ENCODE assay signal across 9 cellular contexts in the genomic region with DNA sequence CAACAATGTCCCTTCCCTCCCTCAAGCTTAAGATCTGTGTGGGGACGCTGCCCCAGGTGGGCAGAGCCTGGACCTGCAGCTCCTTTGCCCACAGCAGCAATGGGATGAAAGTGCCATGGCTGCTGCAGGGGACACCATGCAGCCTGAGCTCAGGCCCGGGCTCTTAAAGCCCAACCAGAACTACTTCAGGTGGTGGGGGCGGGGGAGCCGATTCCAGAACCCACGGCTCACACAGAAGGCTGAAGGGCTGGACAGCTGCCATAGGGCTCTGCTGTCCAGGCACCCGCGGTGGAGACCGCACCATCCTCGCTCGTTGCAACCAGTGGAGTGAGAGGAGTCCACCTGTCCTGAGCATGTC. TPM values are rescaled to one million over a fixed set of nuclear protein-coding genes. Genes with fewer than 3 reads are reported as not detected.
DNase-seq lines count a peak whose midpoint lies in the region; ATAC-seq and TF ChIP-seq lines count a peak whose summit lies in the region.
"Had no signal": no experiment of that assay in that cellular context is flagged by ENCODE, and none has a peak within 500 bp of the region (broad histone marks: within the 10 kb centered on the region; RNA-seq: fewer than 3 reads in every experiment).

No MANE protein-coding gene starts in this region.

- no peak overlapping the region for H2BK15ac ChIP-seq in mesenchymal stem cell (ENCODE audit: low read depth, poor library complexity, severe bottlenecking)

- H3K4me3 Mint-ChIP-seq in activated naive CD4-positive, alpha-beta T cell treated with anti-CD3 and anti-CD28 coated beads, Interleukin-2, amount 10 ng/mL, durations not matched to agents 7 days and 5 days = no peak overlapping the region

- no peaks in the 10 kb centered on the region for H3K9me3 ChIP-seq in mesenchymal stem cell (ENCODE audit: control insufficient read depth, low read length)

- no peak overlapping the region for H2BK5ac ChIP-seq in mesenchymal stem cell (ENCODE audit: low read depth, low read length, poor library complexity, severe bottlenecking)

- TF ChIP-seq CTCF in astrocyte of the spinal cord (IDR thresholded peaks at IDR 0.05; ENCODE audit: low read depth, low read length) = peak; percentile 55
- no peak for TF ChIP-seq CTCF in GM10266 (IDR thresholded peaks at IDR 0.05; ENCODE audit: control insufficient read depth, insufficient read depth, low read depth, missing control alignments)

- no peak overlapping the region for H3K4ac ChIP-seq in mesenchymal stem cell (ENCODE audit: low read depth in 1 of 2, low read length in 2 of 2)

- H3K27me3 ChIP-seq in mesenchymal stem cell (ENCODE audit: control insufficient read depth in 1 of 2, insufficient read depth in 1 of 2, low read length in 2 of 2) = no peaks in the 10 kb centered on the region
- H3K27me3 ChIP-seq: dorsolateral prefrontal cortex had no signal

- H2AFZ ChIP-seq in mesenchymal stem cell (ENCODE audit: low read depth, low read length) = no peak overlapping the region

- no peaks in the 10 kb centered on the region for H3K9me3 Mint-ChIP-seq in activated naive CD4-positive, alpha-beta T cell treated with anti-CD3 and anti-CD28 coated beads, Interleukin-2, amount 10 ng/mL, durations not matched to agents 7 days and 5 days

- H3K27me3 Mint-ChIP-seq in activated naive CD4-positive, alpha-beta T cell treated with anti-CD3 and anti-CD28 coated beads, Interleukin-2, amount 10 ng/mL, durations not matched to agents 7 days and 5 days = no peaks in the 10 kb centered on the region

- no peak for ATAC-seq in HG03354 (IDR thresholded peaks at IDR 0.05; ENCODE audit: poor library complexity, severe bottlenecking, unreplicated experiment)

- no peak overlapping the region for H2BK12ac ChIP-seq in mesenchymal stem cell (ENCODE audit: low read length in 2 of 2)

- H3K27ac Mint-ChIP-seq in activated naive CD4-positive, alpha-beta T cell treated with anti-CD3 and anti-CD28 coated beads, Interleukin-2, amount 10 ng/mL, durations not matched to agents 7 days and 5 days = no peak overlapping the region

- no peaks in the 10 kb centered on the region for H3K4me1 Mint-ChIP-seq in activated naive CD4-positive, alpha-beta T cell treated with anti-CD3 and anti-CD28 coated beads, Interleukin-2, amount 10 ng/mL, durations not matched to agents 7 days and 5 days

- no peak overlapping the region for H3K27ac ChIP-seq in mesenchymal stem cell (ENCODE audit: low read length, poor library complexity, severe bottlenecking)

- no peak overlapping the region for H4K8ac ChIP-seq in mesenchymal stem cell (ENCODE audit: low read length)

- peaks cover 15% of the 10 kb centered on the region for H3K36me3 Mint-ChIP-seq in activated naive CD4-positive, alpha-beta T cell treated with anti-CD3 and anti-CD28 coated beads, Interleukin-2, amount 10 ng/mL, durations not matched to agents 7 days and 5 days

- no peak overlapping the region for H2AK5ac ChIP-seq in mesenchymal stem cell (ENCODE audit: low read length, severe bottlenecking)

- no peak overlapping the region for H2BK120ac ChIP-seq in mesenchymal stem cell (ENCODE audit: low read depth, low read length)

- no peak overlapping the region for H3K14ac ChIP-seq in mesenchymal stem cell (ENCODE audit: low read length in 2 of 2)

- H3K4me3 ChIP-seq in astrocyte of the spinal cord (ENCODE audit: low read depth, low read length) (no peak overlapping the region), mesenchymal stem cell (ENCODE audit: insufficient read depth in 1 of 2, low read depth in 1 of 2, low read length in 2 of 2) (no peak overlapping the region)
- H3K4me3 ChIP-seq: dorsolateral prefrontal cortex had no signal

- peaks cover 9% of the 10 kb centered on the region for H3K79me1 ChIP-seq in mesenchymal stem cell (replicated peaks; ENCODE audit: low read length, poor library complexity, severe bottlenecking)

- H3K4me1 ChIP-seq in mesenchymal stem cell (ENCODE audit: control insufficient read depth, insufficient read depth, low read depth, low read length) = peaks cover 10% of the 10 kb centered on the region

- no peak for TF ChIP-seq EP300 in Ishikawa (IDR thresholded peaks at IDR 0.05; ENCODE audit: borderline replicate concordance)

- peak; percentile 49; the same call in 1 of the 2 replicates for TF ChIP-seq RAD21 in Ishikawa (IDR thresholded peaks at IDR 0.05; ENCODE audit: low read depth)

- H3K4me2 ChIP-seq in mesenchymal stem cell (ENCODE audit: low read length, poor library complexity, severe bottlenecking) = no peak overlapping the region

- H3K18ac ChIP-seq in mesenchymal stem cell (ENCODE audit: low read depth in 1 of 2, low read length in 2 of 2) = no peak overlapping the region

- no peak overlapping the region for H3K23ac ChIP-seq in mesenchymal stem cell (ENCODE audit: low read length in 2 of 2)

- DNase-seq in EH (ENCODE audit: low read depth) (peak; percentile 19), astrocyte of the spinal cord (ENCODE audit: low read depth, low spot score) (peak; percentile 14), mesenchymal stem cell (peak; percentile 26), GM10266 (ENCODE audit: extremely low spot score) (no peak), globus pallidus (ENCODE audit: low spot score) (no peak)
- DNase-seq in activated naive CD4-positive, alpha-beta T cell treated with anti-CD3 and anti-CD28 coated beads, Interleukin-2, amount 10 ng/mL, durations not matched to agents 7 days and 5 days = no peak

- H4K91ac ChIP-seq in mesenchymal stem cell (ENCODE audit: low read length) = no peak overlapping the region

- no peak overlapping the region for H3K9ac ChIP-seq in mesenchymal stem cell (ENCODE audit: low read length)

- in situ Hi-C loops in astrocyte of the spinal cord (cut with HindIII; ENCODE audit: low sequenced_read_pairs) = no loop called here

- H3K36me3 ChIP-seq in mesenchymal stem cell (ENCODE audit: control insufficient read depth in 1 of 2, insufficient read depth in 2 of 2, low read depth in 1 of 2, low read length in 2 of 2) = peaks cover 50 to 72% of the 10 kb centered on the region in 2 experiments

- 86% methylated on average over 10 of the region's 10 CpGs for WGBS in mesenchymal stem cell

- CTCF ChIA-PET in activated naive CD4-positive, alpha-beta T cell treated with anti-CD3 and anti-CD28 coated beads, Interleukin-2, amount 10 ng/mL, durations not matched to agents 7 days and 5 days (lab: Charles Lee) = no interaction called here

TF ChIP-seq in Ishikawa, 13 proteins besides CTCF, POLR2A, EP300 and RAD21:
- no peak for TF ChIP-seq CEBPB (IDR thresholded peaks at IDR 0.05)
- no peak for TF ChIP-seq EGR1 (IDR thresholded peaks at IDR 0.05)
- TF ChIP-seq TEAD4 (IDR thresholded peaks at IDR 0.05) = no peak
- TF ChIP-seq NFIC (IDR thresholded peaks at IDR 0.05) = no peak
- TF ChIP-seq TCF12 (IDR thresholded peaks at IDR 0.05; ENCODE audit: low read depth) = no peak
- no peak for TF ChIP-seq TAF1 (IDR thresholded peaks at IDR 0.05; ENCODE audit: low read depth)
- TF ChIP-seq CREB1 (IDR thresholded peaks at IDR 0.05; ENCODE audit: low read depth) = no peak
- no peak for TF ChIP-seq YY1 (IDR thresholded peaks at IDR 0.05; ENCODE audit: low read depth)
- TF ChIP-seq, protein P1, sequence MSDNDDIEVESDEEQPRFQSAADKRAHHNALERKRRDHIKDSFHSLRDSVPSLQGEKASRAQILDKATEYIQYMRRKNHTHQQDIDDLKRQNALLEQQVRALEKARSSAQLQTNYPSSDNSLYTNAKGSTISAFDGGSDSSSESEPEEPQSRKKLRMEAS (IDR thresholded peaks at IDR 0.05) = no peak
- TF ChIP-seq, protein P2, sequence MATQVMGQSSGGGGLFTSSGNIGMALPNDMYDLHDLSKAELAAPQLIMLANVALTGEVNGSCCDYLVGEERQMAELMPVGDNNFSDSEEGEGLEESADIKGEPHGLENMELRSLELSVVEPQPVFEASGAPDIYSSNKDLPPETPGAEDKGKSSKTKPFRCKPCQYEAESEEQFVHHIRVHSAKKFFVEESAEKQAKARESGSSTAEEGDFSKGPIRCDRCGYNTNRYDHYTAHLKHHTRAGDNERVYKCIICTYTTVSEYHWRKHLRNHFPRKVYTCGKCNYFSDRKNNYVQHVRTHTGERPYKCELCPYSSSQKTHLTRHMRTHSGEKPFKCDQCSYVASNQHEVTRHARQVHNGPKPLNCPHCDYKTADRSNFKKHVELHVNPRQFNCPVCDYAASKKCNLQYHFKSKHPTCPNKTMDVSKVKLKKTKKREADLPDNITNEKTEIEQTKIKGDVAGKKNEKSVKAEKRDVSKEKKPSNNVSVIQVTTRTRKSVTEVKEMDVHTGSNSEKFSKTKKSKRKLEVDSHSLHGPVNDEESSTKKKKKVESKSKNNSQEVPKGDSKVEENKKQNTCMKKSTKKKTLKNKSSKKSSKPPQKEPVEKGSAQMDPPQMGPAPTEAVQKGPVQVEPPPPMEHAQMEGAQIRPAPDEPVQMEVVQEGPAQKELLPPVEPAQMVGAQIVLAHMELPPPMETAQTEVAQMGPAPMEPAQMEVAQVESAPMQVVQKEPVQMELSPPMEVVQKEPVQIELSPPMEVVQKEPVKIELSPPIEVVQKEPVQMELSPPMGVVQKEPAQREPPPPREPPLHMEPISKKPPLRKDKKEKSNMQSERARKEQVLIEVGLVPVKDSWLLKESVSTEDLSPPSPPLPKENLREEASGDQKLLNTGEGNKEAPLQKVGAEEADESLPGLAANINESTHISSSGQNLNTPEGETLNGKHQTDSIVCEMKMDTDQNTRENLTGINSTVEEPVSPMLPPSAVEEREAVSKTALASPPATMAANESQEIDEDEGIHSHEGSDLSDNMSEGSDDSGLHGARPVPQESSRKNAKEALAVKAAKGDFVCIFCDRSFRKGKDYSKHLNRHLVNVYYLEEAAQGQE (IDR thresholded peaks at IDR 0.05; ENCODE audit: low read depth) = no peak
- no peak for TF ChIP-seq ZBTB7A (IDR thresholded peaks at IDR 0.05; ENCODE audit: low read depth)
- TF ChIP-seq, protein P3, sequence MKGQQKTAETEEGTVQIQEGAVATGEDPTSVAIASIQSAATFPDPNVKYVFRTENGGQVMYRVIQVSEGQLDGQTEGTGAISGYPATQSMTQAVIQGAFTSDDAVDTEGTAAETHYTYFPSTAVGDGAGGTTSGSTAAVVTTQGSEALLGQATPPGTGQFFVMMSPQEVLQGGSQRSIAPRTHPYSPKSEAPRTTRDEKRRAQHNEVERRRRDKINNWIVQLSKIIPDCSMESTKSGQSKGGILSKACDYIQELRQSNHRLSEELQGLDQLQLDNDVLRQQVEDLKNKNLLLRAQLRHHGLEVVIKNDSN (IDR thresholded peaks at IDR 0.05) = no peak
- no peak for TF ChIP-seq FOXM1 (IDR thresholded peaks at IDR 0.05; ENCODE audit: borderline replicate concordance, low read depth)

RNA-seq across cellular contexts. Expression of gene CHID1, which starts 12.5 kb away (rescaled TPM):
- polyA plus RNA-seq in mesenchymal stem cell (2013, experiment 1 of 2) = 67.7 TPM
- polyA plus RNA-seq in mesenchymal stem cell (2013, experiment 2 of 2) = 65.9 TPM

RNA-seq across cellular contexts. Expression of gene AP2A2, which starts 27.5 kb away (rescaled TPM):
- 75.8 TPM for polyA plus RNA-seq in mesenchymal stem cell (2013, experiment 1 of 2)
- 83.6 TPM for polyA plus RNA-seq in mesenchymal stem cell (2013, experiment 2 of 2)

RNA-seq across cellular contexts. Expression of gene TSPAN4, which starts 55.5 kb away (rescaled TPM):
- 121 TPM for polyA plus RNA-seq in mesenchymal stem cell (2013, experiment 1 of 2)
- polyA plus RNA-seq in mesenchymal stem cell (2013, experiment 2 of 2) = 117 TPM

RNA-seq across cellular contexts. Expression of gene POLR2L, which starts 55.8 kb away (rescaled TPM):
- polyA plus RNA-seq in mesenchymal stem cell (2013, experiment 1 of 2) = 439 TPM
- polyA plus RNA-seq in mesenchymal stem cell (2013, experiment 2 of 2) = 458 TPM

Comparison
In these comparisons a context has a peak if more than half of its experiments do, and no peak if none do; other contexts are left out.
1. DNase-seq: peak in EH (single experiment), astrocyte of the spinal cord (single experiment) and mesenchymal stem cell (single experiment); none in GM10266 (single experiment), globus pallidus (single experiment) and activated naive CD4-positive, alpha-beta T cell treated with anti-CD3 and anti-CD28 coated beads, Interleukin-2, amount 10 ng/mL, durations not matched to agents 7 days and 5 days (single experiment).